In genomic region chr22:20021196-20022181, GRCh38 we compare ENCODE assay signal across 1 cellular context.
TF ChIP-seq lines count a peak whose summit lies in the region.

No MANE protein-coding gene starts in this region.

TF ChIP-seq in K562, 482 proteins besides CTCF, POLR2A, EP300 and RAD21 (continued from another document and continues in another):
- TF ChIP-seq, protein P1, sequence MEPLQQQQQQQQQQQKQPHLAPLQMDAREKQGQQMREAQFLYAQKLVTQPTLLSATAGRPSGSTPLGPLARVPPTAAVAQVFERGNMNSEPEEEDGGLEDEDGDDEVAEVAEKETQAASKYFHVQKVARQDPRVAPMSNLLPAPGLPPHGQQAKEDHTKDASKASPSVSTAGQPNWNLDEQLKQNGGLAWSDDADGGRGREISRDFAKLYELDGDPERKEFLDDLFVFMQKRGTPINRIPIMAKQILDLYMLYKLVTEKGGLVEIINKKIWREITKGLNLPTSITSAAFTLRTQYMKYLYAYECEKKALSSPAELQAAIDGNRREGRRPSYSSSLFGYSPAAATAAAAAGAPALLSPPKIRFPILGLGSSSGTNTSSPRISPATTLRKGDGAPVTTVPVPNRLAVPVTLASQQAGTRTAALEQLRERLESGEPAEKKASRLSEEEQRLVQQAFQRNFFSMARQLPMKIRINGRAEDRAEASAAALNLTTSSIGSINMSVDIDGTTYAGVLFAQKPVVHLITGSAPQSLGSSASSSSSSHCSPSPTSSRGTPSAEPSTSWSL (CRISPR knock-in tag; IDR thresholded peaks at IDR 0.05; ENCODE audit: borderline replicate concordance), result peak; percentile 96
- TF ChIP-seq ZNF830 (CRISPR knock-in tag; IDR thresholded peaks at IDR 0.05) (no peak), NR3C1 (CRISPR knock-in tag; IDR thresholded peaks at IDR 0.05) (no peak), HDAC8 (tag; IDR thresholded peaks at IDR 0.05) (no peak; the same call in 1 of the 2 replicates), E2F8 (IDR thresholded peaks at IDR 0.05; ENCODE audit: low read depth, partially characterized antibody) (no peak), SLC30A9 (CRISPR knock-in tag; IDR thresholded peaks at IDR 0.05) (no peak), CBFA2T2 (conservative IDR thresholded peaks at IDR 0.05) (no peak), ZNF507 (tag; conservative IDR thresholded peaks at IDR 0.05) (no peak), NFE2L1 (tag; IDR thresholded peaks at IDR 0.05; ENCODE audit: borderline replicate concordance, low read depth) (no peak), SMAD3 (CRISPR knock-in tag; conservative IDR thresholded peaks at IDR 0.05) (0 out of 2 replicates have a peak, but pooled peaks have one; percentile 59), TCF3 (CRISPR knock-in tag; IDR thresholded peaks at IDR 0.05) (no peak), ZNF584 (CRISPR knock-in tag; IDR thresholded peaks at IDR 0.05; ENCODE audit: low read depth) (no peak), ATF4 (CRISPR knock-in tag; IDR thresholded peaks at IDR 0.05) (peak; percentile 65; the same call in 1 of the 2 replicates), FOS (IDR thresholded peaks at IDR 0.05; ENCODE audit: extremely low read depth, insufficient read length) (no peak), RB1 (IDR thresholded peaks at IDR 0.05; ENCODE audit: low read depth) (no peak), SOX6 (IDR thresholded peaks at IDR 0.05) (no peak), TFAM (CRISPR knock-in tag; conservative IDR thresholded peaks at IDR 0.05) (no peak), ARID2 (IDR thresholded peaks at IDR 0.05) (no peak), POLR2B (IDR thresholded peaks at IDR 0.05; ENCODE audit: low read depth, partially characterized antibody) (no peak), FOXA1 (IDR thresholded peaks at IDR 0.05; ENCODE audit: borderline replicate concordance) (no peak), CHD7 (IDR thresholded peaks at IDR 0.05; ENCODE audit: low read depth, low read length) (peak; percentile 77), ZBTB26 (CRISPR knock-in tag; IDR thresholded peaks at IDR 0.05) (peak; percentile 63), POLR2G (IDR thresholded peaks at IDR 0.05; ENCODE audit: low read depth, low read length) (no peak), EHMT2 (IDR thresholded peaks at IDR 0.05) (no peak), PHTF2 (CRISPR knock-in tag; IDR thresholded peaks at IDR 0.05) (0 out of 2 replicates have a peak, but pooled peaks have one; percentile 41), ELF4 (CRISPR knock-in tag; IDR thresholded peaks at IDR 0.05) (peak; percentile 93), ZNF316 (IDR thresholded peaks at IDR 0.05) (no peak), ETS2 (tag; IDR thresholded peaks at IDR 0.05; ENCODE audit: borderline replicate concordance, poor library complexity, severe bottlenecking) (no peak), RBM17 (IDR thresholded peaks at IDR 0.05; ENCODE audit: borderline replicate concordance, low read depth, low read length) (no peak)
- TF ChIP-seq, protein P2, sequence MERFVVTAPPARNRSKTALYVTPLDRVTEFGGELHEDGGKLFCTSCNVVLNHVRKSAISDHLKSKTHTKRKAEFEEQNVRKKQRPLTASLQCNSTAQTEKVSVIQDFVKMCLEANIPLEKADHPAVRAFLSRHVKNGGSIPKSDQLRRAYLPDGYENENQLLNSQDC (CRISPR knock-in tag; IDR thresholded peaks at IDR 0.05), result no peak; the same call in 1 of the 2 replicates
- TF ChIP-seq, protein P3, sequence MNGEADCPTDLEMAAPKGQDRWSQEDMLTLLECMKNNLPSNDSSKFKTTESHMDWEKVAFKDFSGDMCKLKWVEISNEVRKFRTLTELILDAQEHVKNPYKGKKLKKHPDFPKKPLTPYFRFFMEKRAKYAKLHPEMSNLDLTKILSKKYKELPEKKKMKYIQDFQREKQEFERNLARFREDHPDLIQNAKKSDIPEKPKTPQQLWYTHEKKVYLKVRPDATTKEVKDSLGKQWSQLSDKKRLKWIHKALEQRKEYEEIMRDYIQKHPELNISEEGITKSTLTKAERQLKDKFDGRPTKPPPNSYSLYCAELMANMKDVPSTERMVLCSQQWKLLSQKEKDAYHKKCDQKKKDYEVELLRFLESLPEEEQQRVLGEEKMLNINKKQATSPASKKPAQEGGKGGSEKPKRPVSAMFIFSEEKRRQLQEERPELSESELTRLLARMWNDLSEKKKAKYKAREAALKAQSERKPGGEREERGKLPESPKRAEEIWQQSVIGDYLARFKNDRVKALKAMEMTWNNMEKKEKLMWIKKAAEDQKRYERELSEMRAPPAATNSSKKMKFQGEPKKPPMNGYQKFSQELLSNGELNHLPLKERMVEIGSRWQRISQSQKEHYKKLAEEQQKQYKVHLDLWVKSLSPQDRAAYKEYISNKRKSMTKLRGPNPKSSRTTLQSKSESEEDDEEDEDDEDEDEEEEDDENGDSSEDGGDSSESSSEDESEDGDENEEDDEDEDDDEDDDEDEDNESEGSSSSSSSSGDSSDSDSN (IDR thresholded peaks at IDR 0.05; ENCODE audit: borderline replicate concordance in 1 of 2, low read depth in 2 of 2, low read length in 2 of 2), result peak; percentile 94 to 99; a peak in 3 of 4 replicates
- TF ChIP-seq, protein P4, sequence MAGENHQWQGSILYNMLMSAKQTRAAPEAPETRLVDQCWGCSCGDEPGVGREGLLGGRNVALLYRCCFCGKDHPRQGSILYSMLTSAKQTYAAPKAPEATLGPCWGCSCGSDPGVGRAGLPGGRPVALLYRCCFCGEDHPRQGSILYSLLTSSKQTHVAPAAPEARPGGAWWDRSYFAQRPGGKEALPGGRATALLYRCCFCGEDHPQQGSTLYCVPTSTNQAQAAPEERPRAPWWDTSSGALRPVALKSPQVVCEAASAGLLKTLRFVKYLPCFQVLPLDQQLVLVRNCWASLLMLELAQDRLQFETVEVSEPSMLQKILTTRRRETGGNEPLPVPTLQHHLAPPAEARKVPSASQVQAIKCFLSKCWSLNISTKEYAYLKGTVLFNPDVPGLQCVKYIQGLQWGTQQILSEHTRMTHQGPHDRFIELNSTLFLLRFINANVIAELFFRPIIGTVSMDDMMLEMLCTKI (IDR thresholded peaks at IDR 0.05; ENCODE audit: partially characterized antibody), result no peak
- TF ChIP-seq, protein P5, sequence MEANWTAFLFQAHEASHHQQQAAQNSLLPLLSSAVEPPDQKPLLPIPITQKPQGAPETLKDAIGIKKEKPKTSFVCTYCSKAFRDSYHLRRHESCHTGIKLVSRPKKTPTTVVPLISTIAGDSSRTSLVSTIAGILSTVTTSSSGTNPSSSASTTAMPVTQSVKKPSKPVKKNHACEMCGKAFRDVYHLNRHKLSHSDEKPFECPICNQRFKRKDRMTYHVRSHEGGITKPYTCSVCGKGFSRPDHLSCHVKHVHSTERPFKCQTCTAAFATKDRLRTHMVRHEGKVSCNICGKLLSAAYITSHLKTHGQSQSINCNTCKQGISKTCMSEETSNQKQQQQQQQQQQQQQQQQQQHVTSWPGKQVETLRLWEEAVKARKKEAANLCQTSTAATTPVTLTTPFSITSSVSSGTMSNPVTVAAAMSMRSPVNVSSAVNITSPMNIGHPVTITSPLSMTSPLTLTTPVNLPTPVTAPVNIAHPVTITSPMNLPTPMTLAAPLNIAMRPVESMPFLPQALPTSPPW (CRISPR knock-in tag; IDR thresholded peaks at IDR 0.05), result no peak
